9 cellular contexts compared by ENCODE assay signal in genomic region chr16:70750893-70751467, GRCh38. TPM values are rescaled to one million over a fixed set of nuclear protein-coding genes. Genes with fewer than 3 reads are reported as not detected.
DNase-seq lines count a peak whose midpoint lies in the region; ATAC-seq and TF ChIP-seq lines count a peak whose summit lies in the region.
"Had no signal": no experiment of that assay in that cellular context is flagged by ENCODE, and none has a peak within 500 bp of the region (broad histone marks: within the 10 kb centered on the region; RNA-seq: fewer than 3 reads in every experiment).

No MANE protein-coding gene starts in this region.

- TF ChIP-seq CTCF in AG04450 (IDR thresholded peaks at IDR 0.05; ENCODE audit: low read depth, low read length) = no peak
- no peak for TF ChIP-seq CTCF in Panc1 (IDR thresholded peaks at IDR 0.05)
- no peak for TF ChIP-seq CTCF in fibroblast of mammary gland (conservative IDR thresholded peaks at IDR 0.05; ENCODE audit: control insufficient read depth, insufficient read depth, low read depth, low read length)
- TF ChIP-seq CTCF in neutrophil (IDR thresholded peaks at IDR 0.05) = no peak
- TF ChIP-seq CTCF in A673 (conservative IDR thresholded peaks at IDR 0.05; ENCODE audit: low read depth, low read length) = no peak
- TF ChIP-seq CTCF in WERI-Rb-1 (IDR thresholded peaks at IDR 0.05; ENCODE audit: low read depth, low read length) = no peak

- H3K36me3 ChIP-seq in Panc1 (ENCODE audit: control insufficient read depth, insufficient read depth, low read length) (no peaks in the 10 kb centered on the region), neutrophil (peaks cover 21% of the 10 kb centered on the region), A673 (ENCODE audit: insufficient read depth, low read length, poor library complexity, severe bottlenecking) (no peaks in the 10 kb centered on the region), WERI-Rb-1 (peaks cover 3% of the 10 kb centered on the region; the same call in 1 of the 2 replicates)

- H3K27me3 ChIP-seq in AG04450 (ENCODE audit: control insufficient read depth, insufficient read depth, low read length) (no peaks in the 10 kb centered on the region), Panc1 (ENCODE audit: control insufficient read depth, insufficient read depth, low read length) (no peaks in the 10 kb centered on the region), neutrophil (no peaks in the 10 kb centered on the region), A673 (replicated peaks; ENCODE audit: insufficient read depth, low read depth, low read length, poor library complexity) (no peaks in the 10 kb centered on the region), WERI-Rb-1 (ENCODE audit: insufficient read depth, low read depth, severe bottlenecking) (no peaks in the 10 kb centered on the region)

- in situ Hi-C loops in Panc1 (cut with HindIII; ENCODE audit: low pct_unique_long_range_greater_than_20kb, low sequenced_read_pairs) = no loop called here

- CTCF ChIA-PET in AG04450 (lab: Charles Lee) (interaction anchor here (0.7 to 2.2 kb wide), 5 partner anchors 10 to 48 kb away, joined by 3 to 9 read pairs (median 4); no protein-coding TSS in a partner anchor), Panc1 (lab: Charles Lee) (no interaction called here), A673 (lab: Charles Lee) (interaction anchor here (0.5 to 0.6 kb wide), 2 partner anchors 10 to 151 kb away, joined by 3 to 4 read pairs; no protein-coding TSS in a partner anchor)

- no peak for ATAC-seq in Panc1

- DNase-seq in AG04450 (ENCODE audit: low read depth, low spot score) = peak; percentile 96
- DNase-seq in Panc1 (ENCODE audit: low read depth, low spot score) = no peak
- peak; percentile 100 for DNase-seq in fibroblast of mammary gland (ENCODE audit: low read depth)
- no peak for DNase-seq in amygdala (lab: John Stamatoyannopoulos, UW)
- DNase-seq in A673 (ENCODE audit: low spot score) = no peak
- DNase-seq in HuH-7 (ENCODE audit: low spot score) = no peak
- DNase-seq in WERI-Rb-1 = no peak

- H3K4me1 ChIP-seq in Panc1 (ENCODE audit: control insufficient read depth, insufficient read depth, low read length) (peaks cover 29% of the 10 kb centered on the region), neutrophil (ENCODE audit: control insufficient read depth in 1 of 2, insufficient read depth in 1 of 2, low read depth in 1 of 2, low read length in 1 of 2) (peaks cover 57 to 58% of the 10 kb centered on the region in 2 experiments), A673 (ENCODE audit: insufficient read depth, low read length, poor library complexity, severe bottlenecking) (peaks cover 47% of the 10 kb centered on the region)

- intact Hi-C loops in Panc1 (cut with micrococcal nuclease; ENCODE audit: unreplicated experiment) (loop anchor here (5.0 kb wide), 1 partner anchor 54 kb away; no protein-coding TSS in a partner anchor), A673 (cut with micrococcal nuclease; ENCODE audit: unreplicated experiment) (loop anchor here (5.0 kb wide), 1 partner anchor 64 kb away; the partner anchor contains the start of gene MTSS2)

- H3K27ac ChIP-seq in AG04450 (ENCODE audit: low read depth, low read length) = peak overlapping the region; percentile 84
- 0 out of 2 replicates have a peak overlapping the region, but pooled peaks have one; percentile 17 for H3K27ac ChIP-seq in Panc1 (ENCODE audit: low read length)
- H3K27ac ChIP-seq in neutrophil = peak overlapping the region; percentile 34
- H3K27ac ChIP-seq in A673 (ENCODE audit: low read depth, low read length, poor library complexity, severe bottlenecking) = no peak overlapping the region
- no peak overlapping the region for H3K27ac ChIP-seq in WERI-Rb-1
- H3K27ac ChIP-seq: PC-9 had no signal

- BruUV-seq in Panc1 (replicated peaks; lab: Mats Ljungman, UMichigan) (no TSS peak), A673 (replicated peaks; lab: Mats Ljungman, UMichigan) (no TSS peak)

- POLR2A ChIA-PET in AG04450 (lab: Yijun Ruan, JAX) (interaction anchor here (0.6 to 3.7 kb wide), 9 partner anchors 10 to 91 kb away, joined by 3 to 28 read pairs (median 8); no protein-coding TSS in a partner anchor), Panc1 (lab: Charles Lee) (no interaction called here), A673 (lab: Charles Lee; ENCODE audit: low non-redundant PET) (no interaction called here)

- H3K9me3 ChIP-seq in AG04450 (ENCODE audit: control insufficient read depth, insufficient read depth, low read length) (no peaks in the 10 kb centered on the region; the same call in 1 of the 2 replicates), Panc1 (ENCODE audit: control insufficient read depth, insufficient read depth, low read depth, low read length) (no peaks in the 10 kb centered on the region), neutrophil (no peaks in the 10 kb centered on the region), A673 (ENCODE audit: low read depth, low read length, poor library complexity, severe bottlenecking) (no peaks in the 10 kb centered on the region), WERI-Rb-1 (ENCODE audit: severe bottlenecking) (no peaks in the 10 kb centered on the region)

- H3K4me3 ChIP-seq in AG04450 (ENCODE audit: low read depth, low read length) = no peak overlapping the region; the same call in 1 of the 2 replicates
- no peak overlapping the region for H3K4me3 ChIP-seq in Panc1 (ENCODE audit: low read depth in 2 of 2, low read length in 2 of 2)
- H3K4me3 ChIP-seq in fibroblast of mammary gland (ENCODE audit: control insufficient read depth, low read depth, low read length) = no peak overlapping the region
- H3K4me3 ChIP-seq in neutrophil (ENCODE audit: low read depth in 1 of 2, low read length in 1 of 2) = no peak overlapping the region
- no peak overlapping the region for H3K4me3 ChIP-seq in A673 (ENCODE audit: low read depth, low read length, poor library complexity, severe bottlenecking)
- H3K4me3 ChIP-seq in WERI-Rb-1 (ENCODE audit: low read depth, low read length) = no peak overlapping the region
- H3K4me3 ChIP-seq: PC-9 had no signal

RNA-seq across cellular contexts. Expression of gene VAC14, which starts 50.0 kb away (rescaled TPM):
- polyA plus RNA-seq in AG04450 (2011; rRNA removed) = 30.2 and 38.6 TPM in 2 replicates
- 49.3 and 61.4 TPM in 2 replicates for polyA minus RNA-seq in AG04450 (2011; rRNA and poly(A)+ RNA removed)
- total RNA-seq in Panc1 (2021; ENCODE audit: unreplicated experiment) (37.9 TPM), A673 (2021) (46.6 and 47.2 TPM in 2 replicates)
- polyA plus RNA-seq in Panc1 (2012; ENCODE audit: insufficient read length) = 37.7 TPM

Comparison
In these comparisons a context has a peak if more than half of its experiments do, and no peak if none do; other contexts are left out.
1. DNase-seq: peak in AG04450 (single experiment) and fibroblast of mammary gland (single experiment); none in Panc1 (single experiment), amygdala (0 of 56), A673 (single experiment), HuH-7 (single experiment) and WERI-Rb-1 (single experiment).
2. H3K27ac ChIP-seq: peak in AG04450 (single experiment), Panc1 (single experiment) and neutrophil (single experiment); none in A673 (single experiment) and WERI-Rb-1 (single experiment).